ENCODE assay signal across 1 cellular context in the genomic region with DNA sequence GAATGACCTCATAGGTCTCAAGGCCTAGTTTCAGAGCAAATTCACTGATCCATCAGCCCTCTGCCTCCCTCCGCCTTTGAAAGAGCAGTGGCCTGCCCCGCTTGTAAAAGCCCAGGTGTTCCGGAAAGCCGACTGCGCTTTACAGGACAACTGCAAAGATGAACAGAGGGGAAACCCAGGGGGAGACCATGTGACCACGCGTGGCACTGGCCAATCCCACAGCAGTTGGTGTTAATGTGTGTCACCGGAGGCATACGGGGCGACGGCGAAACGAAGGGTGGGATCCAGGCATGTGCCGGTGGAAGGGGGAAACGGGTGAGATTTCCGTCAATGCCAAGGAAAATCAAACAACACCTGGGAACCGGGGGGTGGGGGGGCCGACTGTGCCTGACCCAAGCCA.
TF ChIP-seq lines count a peak whose summit lies in the region.

No MANE protein-coding gene starts in this region.

TF ChIP-seq in K562, 482 proteins besides CTCF, POLR2A, EP300 and RAD21:
- TF ChIP-seq, protein P1, sequence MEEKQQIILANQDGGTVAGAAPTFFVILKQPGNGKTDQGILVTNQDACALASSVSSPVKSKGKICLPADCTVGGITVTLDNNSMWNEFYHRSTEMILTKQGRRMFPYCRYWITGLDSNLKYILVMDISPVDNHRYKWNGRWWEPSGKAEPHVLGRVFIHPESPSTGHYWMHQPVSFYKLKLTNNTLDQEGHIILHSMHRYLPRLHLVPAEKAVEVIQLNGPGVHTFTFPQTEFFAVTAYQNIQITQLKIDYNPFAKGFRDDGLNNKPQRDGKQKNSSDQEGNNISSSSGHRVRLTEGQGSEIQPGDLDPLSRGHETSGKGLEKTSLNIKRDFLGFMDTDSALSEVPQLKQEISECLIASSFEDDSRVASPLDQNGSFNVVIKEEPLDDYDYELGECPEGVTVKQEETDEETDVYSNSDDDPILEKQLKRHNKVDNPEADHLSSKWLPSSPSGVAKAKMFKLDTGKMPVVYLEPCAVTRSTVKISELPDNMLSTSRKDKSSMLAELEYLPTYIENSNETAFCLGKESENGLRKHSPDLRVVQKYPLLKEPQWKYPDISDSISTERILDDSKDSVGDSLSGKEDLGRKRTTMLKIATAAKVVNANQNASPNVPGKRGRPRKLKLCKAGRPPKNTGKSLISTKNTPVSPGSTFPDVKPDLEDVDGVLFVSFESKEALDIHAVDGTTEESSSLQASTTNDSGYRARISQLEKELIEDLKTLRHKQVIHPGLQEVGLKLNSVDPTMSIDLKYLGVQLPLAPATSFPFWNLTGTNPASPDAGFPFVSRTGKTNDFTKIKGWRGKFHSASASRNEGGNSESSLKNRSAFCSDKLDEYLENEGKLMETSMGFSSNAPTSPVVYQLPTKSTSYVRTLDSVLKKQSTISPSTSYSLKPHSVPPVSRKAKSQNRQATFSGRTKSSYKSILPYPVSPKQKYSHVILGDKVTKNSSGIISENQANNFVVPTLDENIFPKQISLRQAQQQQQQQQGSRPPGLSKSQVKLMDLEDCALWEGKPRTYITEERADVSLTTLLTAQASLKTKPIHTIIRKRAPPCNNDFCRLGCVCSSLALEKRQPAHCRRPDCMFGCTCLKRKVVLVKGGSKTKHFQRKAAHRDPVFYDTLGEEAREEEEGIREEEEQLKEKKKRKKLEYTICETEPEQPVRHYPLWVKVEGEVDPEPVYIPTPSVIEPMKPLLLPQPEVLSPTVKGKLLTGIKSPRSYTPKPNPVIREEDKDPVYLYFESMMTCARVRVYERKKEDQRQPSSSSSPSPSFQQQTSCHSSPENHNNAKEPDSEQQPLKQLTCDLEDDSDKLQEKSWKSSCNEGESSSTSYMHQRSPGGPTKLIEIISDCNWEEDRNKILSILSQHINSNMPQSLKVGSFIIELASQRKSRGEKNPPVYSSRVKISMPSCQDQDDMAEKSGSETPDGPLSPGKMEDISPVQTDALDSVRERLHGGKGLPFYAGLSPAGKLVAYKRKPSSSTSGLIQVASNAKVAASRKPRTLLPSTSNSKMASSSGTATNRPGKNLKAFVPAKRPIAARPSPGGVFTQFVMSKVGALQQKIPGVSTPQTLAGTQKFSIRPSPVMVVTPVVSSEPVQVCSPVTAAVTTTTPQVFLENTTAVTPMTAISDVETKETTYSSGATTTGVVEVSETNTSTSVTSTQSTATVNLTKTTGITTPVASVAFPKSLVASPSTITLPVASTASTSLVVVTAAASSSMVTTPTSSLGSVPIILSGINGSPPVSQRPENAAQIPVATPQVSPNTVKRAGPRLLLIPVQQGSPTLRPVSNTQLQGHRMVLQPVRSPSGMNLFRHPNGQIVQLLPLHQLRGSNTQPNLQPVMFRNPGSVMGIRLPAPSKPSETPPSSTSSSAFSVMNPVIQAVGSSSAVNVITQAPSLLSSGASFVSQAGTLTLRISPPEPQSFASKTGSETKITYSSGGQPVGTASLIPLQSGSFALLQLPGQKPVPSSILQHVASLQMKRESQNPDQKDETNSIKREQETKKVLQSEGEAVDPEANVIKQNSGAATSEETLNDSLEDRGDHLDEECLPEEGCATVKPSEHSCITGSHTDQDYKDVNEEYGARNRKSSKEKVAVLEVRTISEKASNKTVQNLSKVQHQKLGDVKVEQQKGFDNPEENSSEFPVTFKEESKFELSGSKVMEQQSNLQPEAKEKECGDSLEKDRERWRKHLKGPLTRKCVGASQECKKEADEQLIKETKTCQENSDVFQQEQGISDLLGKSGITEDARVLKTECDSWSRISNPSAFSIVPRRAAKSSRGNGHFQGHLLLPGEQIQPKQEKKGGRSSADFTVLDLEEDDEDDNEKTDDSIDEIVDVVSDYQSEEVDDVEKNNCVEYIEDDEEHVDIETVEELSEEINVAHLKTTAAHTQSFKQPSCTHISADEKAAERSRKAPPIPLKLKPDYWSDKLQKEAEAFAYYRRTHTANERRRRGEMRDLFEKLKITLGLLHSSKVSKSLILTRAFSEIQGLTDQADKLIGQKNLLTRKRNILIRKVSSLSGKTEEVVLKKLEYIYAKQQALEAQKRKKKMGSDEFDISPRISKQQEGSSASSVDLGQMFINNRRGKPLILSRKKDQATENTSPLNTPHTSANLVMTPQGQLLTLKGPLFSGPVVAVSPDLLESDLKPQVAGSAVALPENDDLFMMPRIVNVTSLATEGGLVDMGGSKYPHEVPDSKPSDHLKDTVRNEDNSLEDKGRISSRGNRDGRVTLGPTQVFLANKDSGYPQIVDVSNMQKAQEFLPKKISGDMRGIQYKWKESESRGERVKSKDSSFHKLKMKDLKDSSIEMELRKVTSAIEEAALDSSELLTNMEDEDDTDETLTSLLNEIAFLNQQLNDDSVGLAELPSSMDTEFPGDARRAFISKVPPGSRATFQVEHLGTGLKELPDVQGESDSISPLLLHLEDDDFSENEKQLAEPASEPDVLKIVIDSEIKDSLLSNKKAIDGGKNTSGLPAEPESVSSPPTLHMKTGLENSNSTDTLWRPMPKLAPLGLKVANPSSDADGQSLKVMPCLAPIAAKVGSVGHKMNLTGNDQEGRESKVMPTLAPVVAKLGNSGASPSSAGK (IDR thresholded peaks at IDR 0.05), result peak; percentile 33; the same call in 1 of the 2 replicates
- 0 out of 2 replicates have a peak, but pooled peaks have one; percentile 20 for TF ChIP-seq ATF7 (IDR thresholded peaks at IDR 0.05)
- TF ChIP-seq, protein P2, sequence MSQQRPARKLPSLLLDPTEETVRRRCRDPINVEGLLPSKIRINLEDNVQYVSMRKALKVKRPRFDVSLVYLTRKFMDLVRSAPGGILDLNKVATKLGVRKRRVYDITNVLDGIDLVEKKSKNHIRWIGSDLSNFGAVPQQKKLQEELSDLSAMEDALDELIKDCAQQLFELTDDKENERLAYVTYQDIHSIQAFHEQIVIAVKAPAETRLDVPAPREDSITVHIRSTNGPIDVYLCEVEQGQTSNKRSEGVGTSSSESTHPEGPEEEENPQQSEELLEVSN (IDR thresholded peaks at IDR 0.05; ENCODE audit: borderline replicate concordance in 1 of 2, extremely low read depth in 1 of 2, insufficient read depth in 1 of 2, insufficient read length in 1 of 2, low read depth in 1 of 2, low read length in 1 of 2, poor library complexity in 1 of 2, severe bottlenecking in 1 of 2), result peak in 1 of 2 experiments; percentile 23
